Comparison of ENCODE assay signal across 1 cellular context in the genomic region with DNA sequence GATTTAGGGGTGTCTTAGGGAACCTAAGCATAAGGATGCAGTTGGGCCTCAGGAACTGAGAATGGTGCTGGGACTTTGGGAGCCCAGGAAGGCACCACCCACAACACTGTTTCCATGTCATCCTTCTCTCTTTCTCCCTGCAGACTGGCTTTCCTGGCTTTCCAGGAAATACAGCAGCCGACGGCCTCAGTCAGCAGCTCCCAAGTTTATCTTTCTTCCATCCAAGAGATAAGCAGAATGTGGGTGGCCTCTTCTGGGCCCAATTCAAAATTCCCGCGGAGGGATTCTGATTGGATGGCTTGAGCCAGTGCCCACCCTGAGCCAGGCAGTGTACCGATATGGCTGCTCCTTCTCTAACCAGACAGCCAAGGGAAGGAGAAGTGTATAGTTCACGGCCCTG.
TF ChIP-seq lines count a peak whose summit lies in the region.

No MANE protein-coding gene starts in this region.

TF ChIP-seq in HepG2, 621 proteins besides CTCF, POLR2A, EP300 and RAD21 (continues in another document):
- TF ChIP-seq CBX5 (CRISPR knock-in tag; IDR thresholded peaks at IDR 0.05; ENCODE audit: borderline replicate concordance), result no peak
- no peak for TF ChIP-seq TBX3 (IDR thresholded peaks at IDR 0.05; ENCODE audit: borderline replicate concordance)
- no peak for TF ChIP-seq ZNF891 (CRISPR knock-in tag; IDR thresholded peaks at IDR 0.05)
- TF ChIP-seq TBL1XR1 (IDR thresholded peaks at IDR 0.05; ENCODE audit: borderline replicate concordance, low read length, partially characterized antibody), result no peak
- TF ChIP-seq, protein P1, sequence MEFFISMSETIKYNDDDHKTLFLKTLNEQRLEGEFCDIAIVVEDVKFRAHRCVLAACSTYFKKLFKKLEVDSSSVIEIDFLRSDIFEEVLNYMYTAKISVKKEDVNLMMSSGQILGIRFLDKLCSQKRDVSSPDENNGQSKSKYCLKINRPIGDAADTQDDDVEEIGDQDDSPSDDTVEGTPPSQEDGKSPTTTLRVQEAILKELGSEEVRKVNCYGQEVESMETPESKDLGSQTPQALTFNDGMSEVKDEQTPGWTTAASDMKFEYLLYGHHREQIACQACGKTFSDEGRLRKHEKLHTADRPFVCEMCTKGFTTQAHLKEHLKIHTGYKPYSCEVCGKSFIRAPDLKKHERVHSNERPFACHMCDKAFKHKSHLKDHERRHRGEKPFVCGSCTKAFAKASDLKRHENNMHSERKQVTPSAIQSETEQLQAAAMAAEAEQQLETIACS (CRISPR knock-in tag; IDR thresholded peaks at IDR 0.05), result no peak
- TF ChIP-seq, protein P2, sequence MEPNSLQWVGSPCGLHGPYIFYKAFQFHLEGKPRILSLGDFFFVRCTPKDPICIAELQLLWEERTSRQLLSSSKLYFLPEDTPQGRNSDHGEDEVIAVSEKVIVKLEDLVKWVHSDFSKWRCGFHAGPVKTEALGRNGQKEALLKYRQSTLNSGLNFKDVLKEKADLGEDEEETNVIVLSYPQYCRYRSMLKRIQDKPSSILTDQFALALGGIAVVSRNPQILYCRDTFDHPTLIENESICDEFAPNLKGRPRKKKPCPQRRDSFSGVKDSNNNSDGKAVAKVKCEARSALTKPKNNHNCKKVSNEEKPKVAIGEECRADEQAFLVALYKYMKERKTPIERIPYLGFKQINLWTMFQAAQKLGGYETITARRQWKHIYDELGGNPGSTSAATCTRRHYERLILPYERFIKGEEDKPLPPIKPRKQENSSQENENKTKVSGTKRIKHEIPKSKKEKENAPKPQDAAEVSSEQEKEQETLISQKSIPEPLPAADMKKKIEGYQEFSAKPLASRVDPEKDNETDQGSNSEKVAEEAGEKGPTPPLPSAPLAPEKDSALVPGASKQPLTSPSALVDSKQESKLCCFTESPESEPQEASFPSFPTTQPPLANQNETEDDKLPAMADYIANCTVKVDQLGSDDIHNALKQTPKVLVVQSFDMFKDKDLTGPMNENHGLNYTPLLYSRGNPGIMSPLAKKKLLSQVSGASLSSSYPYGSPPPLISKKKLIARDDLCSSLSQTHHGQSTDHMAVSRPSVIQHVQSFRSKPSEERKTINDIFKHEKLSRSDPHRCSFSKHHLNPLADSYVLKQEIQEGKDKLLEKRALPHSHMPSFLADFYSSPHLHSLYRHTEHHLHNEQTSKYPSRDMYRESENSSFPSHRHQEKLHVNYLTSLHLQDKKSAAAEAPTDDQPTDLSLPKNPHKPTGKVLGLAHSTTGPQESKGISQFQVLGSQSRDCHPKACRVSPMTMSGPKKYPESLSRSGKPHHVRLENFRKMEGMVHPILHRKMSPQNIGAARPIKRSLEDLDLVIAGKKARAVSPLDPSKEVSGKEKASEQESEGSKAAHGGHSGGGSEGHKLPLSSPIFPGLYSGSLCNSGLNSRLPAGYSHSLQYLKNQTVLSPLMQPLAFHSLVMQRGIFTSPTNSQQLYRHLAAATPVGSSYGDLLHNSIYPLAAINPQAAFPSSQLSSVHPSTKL (CRISPR knock-in tag; IDR thresholded peaks at IDR 0.05), result no peak
- TF ChIP-seq SMAD9 (CRISPR knock-in tag; IDR thresholded peaks at IDR 0.05), result no peak
- no peak for TF ChIP-seq ZNF567 (CRISPR knock-in tag; IDR thresholded peaks at IDR 0.05; ENCODE audit: borderline replicate concordance)
- no peak for TF ChIP-seq MTA3 (CRISPR knock-in tag; IDR thresholded peaks at IDR 0.05)
- TF ChIP-seq ZNF354B (CRISPR knock-in tag; IDR thresholded peaks at IDR 0.05), result no peak
- no peak for TF ChIP-seq STAG1 (CRISPR knock-in tag; IDR thresholded peaks at IDR 0.05)
- TF ChIP-seq, protein P3, sequence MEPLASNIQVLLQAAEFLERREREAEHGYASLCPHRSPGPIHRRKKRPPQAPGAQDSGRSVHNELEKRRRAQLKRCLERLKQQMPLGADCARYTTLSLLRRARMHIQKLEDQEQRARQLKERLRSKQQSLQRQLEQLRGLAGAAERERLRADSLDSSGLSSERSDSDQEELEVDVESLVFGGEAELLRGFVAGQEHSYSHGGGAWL (CRISPR knock-in tag; IDR thresholded peaks at IDR 0.05), result no peak
- TF ChIP-seq, protein P4, sequence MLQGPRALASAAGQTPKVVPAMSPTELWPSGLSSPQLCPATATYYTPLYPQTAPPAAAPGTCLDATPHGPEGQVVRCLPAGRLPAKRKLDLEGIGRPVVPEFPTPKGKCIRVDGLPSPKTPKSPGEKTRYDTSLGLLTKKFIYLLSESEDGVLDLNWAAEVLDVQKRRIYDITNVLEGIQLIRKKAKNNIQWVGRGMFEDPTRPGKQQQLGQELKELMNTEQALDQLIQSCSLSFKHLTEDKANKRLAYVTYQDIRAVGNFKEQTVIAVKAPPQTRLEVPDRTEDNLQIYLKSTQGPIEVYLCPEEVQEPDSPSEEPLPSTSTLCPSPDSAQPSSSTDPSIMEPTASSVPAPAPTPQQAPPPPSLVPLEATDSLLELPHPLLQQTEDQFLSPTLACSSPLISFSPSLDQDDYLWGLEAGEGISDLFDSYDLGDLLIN (CRISPR knock-in tag; IDR thresholded peaks at IDR 0.05; ENCODE audit: borderline replicate concordance), result no peak
- TF ChIP-seq, protein P5, sequence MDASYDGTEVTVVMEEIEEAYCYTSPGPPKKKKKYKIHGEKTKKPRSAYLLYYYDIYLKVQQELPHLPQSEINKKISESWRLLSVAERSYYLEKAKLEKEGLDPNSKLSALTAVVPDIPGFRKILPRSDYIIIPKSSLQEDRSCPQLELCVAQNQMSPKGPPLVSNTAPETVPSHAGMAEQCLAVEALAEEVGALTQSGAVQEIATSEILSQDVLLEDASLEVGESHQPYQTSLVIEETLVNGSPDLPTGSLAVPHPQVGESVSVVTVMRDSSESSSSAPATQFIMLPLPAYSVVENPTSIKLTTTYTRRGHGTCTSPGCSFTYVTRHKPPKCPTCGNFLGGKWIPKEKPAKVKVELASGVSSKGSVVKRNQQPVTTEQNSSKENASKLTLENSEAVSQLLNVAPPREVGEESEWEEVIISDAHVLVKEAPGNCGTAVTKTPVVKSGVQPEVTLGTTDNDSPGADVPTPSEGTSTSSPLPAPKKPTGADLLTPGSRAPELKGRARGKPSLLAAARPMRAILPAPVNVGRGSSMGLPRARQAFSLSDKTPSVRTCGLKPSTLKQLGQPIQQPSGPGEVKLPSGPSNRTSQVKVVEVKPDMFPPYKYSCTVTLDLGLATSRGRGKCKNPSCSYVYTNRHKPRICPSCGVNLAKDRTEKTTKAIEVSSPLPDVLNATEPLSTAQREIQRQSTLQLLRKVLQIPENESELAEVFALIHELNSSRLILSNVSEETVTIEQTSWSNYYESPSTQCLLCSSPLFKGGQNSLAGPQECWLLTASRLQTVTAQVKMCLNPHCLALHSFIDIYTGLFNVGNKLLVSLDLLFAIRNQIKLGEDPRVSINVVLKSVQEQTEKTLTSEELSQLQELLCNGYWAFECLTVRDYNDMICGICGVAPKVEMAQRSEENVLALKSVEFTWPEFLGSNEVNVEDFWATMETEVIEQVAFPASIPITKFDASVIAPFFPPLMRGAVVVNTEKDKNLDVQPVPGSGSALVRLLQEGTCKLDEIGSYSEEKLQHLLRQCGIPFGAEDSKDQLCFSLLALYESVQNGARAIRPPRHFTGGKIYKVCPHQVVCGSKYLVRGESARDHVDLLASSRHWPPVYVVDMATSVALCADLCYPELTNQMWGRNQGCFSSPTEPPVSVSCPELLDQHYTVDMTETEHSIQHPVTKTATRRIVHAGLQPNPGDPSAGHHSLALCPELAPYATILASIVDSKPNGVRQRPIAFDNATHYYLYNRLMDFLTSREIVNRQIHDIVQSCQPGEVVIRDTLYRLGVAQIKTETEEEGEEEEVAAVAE (CRISPR knock-in tag; IDR thresholded peaks at IDR 0.05; ENCODE audit: borderline replicate concordance), result no peak
- TF ChIP-seq SIN3B (IDR thresholded peaks at IDR 0.05; ENCODE audit: low read length), result peak; percentile 46; the same call in 1 of the 2 replicates
- TF ChIP-seq, protein P6, sequence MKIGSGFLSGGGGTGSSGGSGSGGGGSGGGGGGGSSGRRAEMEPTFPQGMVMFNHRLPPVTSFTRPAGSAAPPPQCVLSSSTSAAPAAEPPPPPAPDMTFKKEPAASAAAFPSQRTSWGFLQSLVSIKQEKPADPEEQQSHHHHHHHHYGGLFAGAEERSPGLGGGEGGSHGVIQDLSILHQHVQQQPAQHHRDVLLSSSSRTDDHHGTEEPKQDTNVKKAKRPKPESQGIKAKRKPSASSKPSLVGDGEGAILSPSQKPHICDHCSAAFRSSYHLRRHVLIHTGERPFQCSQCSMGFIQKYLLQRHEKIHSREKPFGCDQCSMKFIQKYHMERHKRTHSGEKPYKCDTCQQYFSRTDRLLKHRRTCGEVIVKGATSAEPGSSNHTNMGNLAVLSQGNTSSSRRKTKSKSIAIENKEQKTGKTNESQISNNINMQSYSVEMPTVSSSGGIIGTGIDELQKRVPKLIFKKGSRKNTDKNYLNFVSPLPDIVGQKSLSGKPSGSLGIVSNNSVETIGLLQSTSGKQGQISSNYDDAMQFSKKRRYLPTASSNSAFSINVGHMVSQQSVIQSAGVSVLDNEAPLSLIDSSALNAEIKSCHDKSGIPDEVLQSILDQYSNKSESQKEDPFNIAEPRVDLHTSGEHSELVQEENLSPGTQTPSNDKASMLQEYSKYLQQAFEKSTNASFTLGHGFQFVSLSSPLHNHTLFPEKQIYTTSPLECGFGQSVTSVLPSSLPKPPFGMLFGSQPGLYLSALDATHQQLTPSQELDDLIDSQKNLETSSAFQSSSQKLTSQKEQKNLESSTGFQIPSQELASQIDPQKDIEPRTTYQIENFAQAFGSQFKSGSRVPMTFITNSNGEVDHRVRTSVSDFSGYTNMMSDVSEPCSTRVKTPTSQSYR (CRISPR knock-in tag; IDR thresholded peaks at IDR 0.05; ENCODE audit: borderline replicate concordance), result no peak
- peak; percentile 74 for TF ChIP-seq SP2 (CRISPR knock-in tag; IDR thresholded peaks at IDR 0.05)
- TF ChIP-seq NFYB (CRISPR knock-in tag; IDR thresholded peaks at IDR 0.05), result peak; percentile 74
- no peak for TF ChIP-seq ZBTB20 (CRISPR knock-in tag; IDR thresholded peaks at IDR 0.05; ENCODE audit: borderline replicate concordance, low read depth)
- TF ChIP-seq ZNF773 (CRISPR knock-in tag; IDR thresholded peaks at IDR 0.05; ENCODE audit: borderline replicate concordance), result no peak
- no peak for TF ChIP-seq YY1 (IDR thresholded peaks at IDR 0.05; ENCODE audit: insufficient read depth, insufficient replicate concordance, low read depth, low read length)
- no peak for TF ChIP-seq ZNF678 (CRISPR knock-in tag; IDR thresholded peaks at IDR 0.05)
- TF ChIP-seq, protein P7, sequence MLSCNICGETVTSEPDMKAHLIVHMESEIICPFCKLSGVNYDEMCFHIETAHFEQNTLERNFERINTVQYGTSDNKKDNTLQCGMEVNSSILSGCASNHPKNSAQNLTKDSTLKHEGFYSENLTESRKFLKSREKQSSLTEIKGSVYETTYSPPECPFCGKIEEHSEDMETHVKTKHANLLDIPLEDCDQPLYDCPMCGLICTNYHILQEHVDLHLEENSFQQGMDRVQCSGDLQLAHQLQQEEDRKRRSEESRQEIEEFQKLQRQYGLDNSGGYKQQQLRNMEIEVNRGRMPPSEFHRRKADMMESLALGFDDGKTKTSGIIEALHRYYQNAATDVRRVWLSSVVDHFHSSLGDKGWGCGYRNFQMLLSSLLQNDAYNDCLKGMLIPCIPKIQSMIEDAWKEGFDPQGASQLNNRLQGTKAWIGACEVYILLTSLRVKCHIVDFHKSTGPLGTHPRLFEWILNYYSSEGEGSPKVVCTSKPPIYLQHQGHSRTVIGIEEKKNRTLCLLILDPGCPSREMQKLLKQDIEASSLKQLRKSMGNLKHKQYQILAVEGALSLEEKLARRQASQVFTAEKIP (CRISPR knock-in tag; IDR thresholded peaks at IDR 0.05; ENCODE audit: borderline replicate concordance), result no peak
- TF ChIP-seq, protein P8, sequence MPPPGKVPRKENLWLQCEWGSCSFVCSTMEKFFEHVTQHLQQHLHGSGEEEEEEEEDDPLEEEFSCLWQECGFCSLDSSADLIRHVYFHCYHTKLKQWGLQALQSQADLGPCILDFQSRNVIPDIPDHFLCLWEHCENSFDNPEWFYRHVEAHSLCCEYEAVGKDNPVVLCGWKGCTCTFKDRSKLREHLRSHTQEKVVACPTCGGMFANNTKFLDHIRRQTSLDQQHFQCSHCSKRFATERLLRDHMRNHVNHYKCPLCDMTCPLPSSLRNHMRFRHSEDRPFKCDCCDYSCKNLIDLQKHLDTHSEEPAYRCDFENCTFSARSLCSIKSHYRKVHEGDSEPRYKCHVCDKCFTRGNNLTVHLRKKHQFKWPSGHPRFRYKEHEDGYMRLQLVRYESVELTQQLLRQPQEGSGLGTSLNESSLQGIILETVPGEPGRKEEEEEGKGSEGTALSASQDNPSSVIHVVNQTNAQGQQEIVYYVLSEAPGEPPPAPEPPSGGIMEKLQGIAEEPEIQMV (CRISPR knock-in tag; IDR thresholded peaks at IDR 0.05; ENCODE audit: low read depth), result no peak
- TF ChIP-seq, protein P9, sequence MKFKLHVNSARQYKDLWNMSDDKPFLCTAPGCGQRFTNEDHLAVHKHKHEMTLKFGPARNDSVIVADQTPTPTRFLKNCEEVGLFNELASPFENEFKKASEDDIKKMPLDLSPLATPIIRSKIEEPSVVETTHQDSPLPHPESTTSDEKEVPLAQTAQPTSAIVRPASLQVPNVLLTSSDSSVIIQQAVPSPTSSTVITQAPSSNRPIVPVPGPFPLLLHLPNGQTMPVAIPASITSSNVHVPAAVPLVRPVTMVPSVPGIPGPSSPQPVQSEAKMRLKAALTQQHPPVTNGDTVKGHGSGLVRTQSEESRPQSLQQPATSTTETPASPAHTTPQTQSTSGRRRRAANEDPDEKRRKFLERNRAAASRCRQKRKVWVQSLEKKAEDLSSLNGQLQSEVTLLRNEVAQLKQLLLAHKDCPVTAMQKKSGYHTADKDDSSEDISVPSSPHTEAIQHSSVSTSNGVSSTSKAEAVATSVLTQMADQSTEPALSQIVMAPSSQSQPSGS (CRISPR knock-in tag; IDR thresholded peaks at IDR 0.05), result no peak
- TF ChIP-seq, protein P10, sequence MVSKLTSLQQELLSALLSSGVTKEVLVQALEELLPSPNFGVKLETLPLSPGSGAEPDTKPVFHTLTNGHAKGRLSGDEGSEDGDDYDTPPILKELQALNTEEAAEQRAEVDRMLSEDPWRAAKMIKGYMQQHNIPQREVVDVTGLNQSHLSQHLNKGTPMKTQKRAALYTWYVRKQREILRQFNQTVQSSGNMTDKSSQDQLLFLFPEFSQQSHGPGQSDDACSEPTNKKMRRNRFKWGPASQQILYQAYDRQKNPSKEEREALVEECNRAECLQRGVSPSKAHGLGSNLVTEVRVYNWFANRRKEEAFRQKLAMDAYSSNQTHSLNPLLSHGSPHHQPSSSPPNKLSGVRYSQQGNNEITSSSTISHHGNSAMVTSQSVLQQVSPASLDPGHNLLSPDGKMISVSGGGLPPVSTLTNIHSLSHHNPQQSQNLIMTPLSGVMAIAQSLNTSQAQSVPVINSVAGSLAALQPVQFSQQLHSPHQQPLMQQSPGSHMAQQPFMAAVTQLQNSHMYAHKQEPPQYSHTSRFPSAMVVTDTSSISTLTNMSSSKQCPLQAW (CRISPR knock-in tag; IDR thresholded peaks at IDR 0.05), result 0 out of 2 replicates have a peak, but pooled peaks have one; percentile 14
- no peak for TF ChIP-seq ZFP36L1 (CRISPR knock-in tag; IDR thresholded peaks at IDR 0.05)
- no peak for TF ChIP-seq ZNF589 (CRISPR knock-in tag; conservative IDR thresholded peaks at IDR 0.05)
- TF ChIP-seq, protein P11, sequence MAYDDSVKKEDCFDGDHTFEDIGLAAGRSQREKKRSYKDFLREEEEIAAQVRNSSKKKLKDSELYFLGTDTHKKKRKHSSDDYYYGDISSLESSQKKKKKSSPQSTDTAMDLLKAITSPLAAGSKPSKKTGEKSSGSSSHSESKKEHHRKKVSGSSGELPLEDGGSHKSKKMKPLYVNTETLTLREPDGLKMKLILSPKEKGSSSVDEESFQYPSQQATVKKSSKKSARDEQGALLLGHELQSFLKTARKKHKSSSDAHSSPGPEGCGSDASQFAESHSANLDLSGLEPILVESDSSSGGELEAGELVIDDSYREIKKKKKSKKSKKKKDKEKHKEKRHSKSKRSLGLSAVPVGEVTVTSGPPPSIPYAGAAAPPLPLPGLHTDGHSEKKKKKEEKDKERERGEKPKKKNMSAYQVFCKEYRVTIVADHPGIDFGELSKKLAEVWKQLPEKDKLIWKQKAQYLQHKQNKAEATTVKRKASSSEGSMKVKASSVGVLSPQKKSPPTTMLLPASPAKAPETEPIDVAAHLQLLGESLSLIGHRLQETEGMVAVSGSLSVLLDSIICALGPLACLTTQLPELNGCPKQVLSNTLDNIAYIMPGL (CRISPR knock-in tag; IDR thresholded peaks at IDR 0.05; ENCODE audit: borderline replicate concordance in 1 of 2, low read depth in 1 of 2), result no peak
- no peak for TF ChIP-seq SNAI1 (CRISPR knock-in tag; IDR thresholded peaks at IDR 0.05; ENCODE audit: borderline replicate concordance)
- TF ChIP-seq ZSCAN22 (CRISPR knock-in tag; IDR thresholded peaks at IDR 0.05), result no peak
